In genomic region chr1:212034516-212035122, GRCh38 we compare ENCODE assay signal across 8 cellular contexts. TPM values are rescaled to one million over a fixed set of nuclear protein-coding genes. Genes with fewer than 3 reads are reported as not detected.
DNase-seq lines count a peak whose midpoint lies in the region; ATAC-seq lines count a peak whose summit lies in the region.

No MANE protein-coding gene starts in this region.

- H2AFZ ChIP-seq in ACC112 (ENCODE audit: low read length, unreplicated experiment) = no peak overlapping the region

- peaks cover 17% of the 10 kb centered on the region for H3K36me3 Mint-ChIP-seq in dendritic cell treated with granulocyte-macrophage colony-stimulating factor and Interleukin-4, amounts not matched to agents 40 ng/mL and 50 ng/mL, for 4 days (ENCODE audit: low read depth)

- H3K4me1 ChIP-seq in ACC112 (ENCODE audit: control insufficient read depth, insufficient read depth, low read length, unreplicated experiment) (peaks cover 54% of the 10 kb centered on the region), muscle layer of duodenum (ENCODE audit: control insufficient read depth in 1 of 2, insufficient read depth in 2 of 2, low read length in 2 of 2) (peaks cover 0 to 13% of the 10 kb centered on the region in 2 donors)

- no peaks in the 10 kb centered on the region for H3K9me3 ChIP-seq in muscle layer of duodenum (ENCODE audit: control insufficient read depth in 1 of 2, low read length in 2 of 2)

- peak overlapping the region; percentile 88 for H3K27ac Mint-ChIP-seq in dendritic cell treated with granulocyte-macrophage colony-stimulating factor and Interleukin-4, amounts not matched to agents 40 ng/mL and 50 ng/mL, for 4 days

- H3K27me3 Mint-ChIP-seq in dendritic cell treated with granulocyte-macrophage colony-stimulating factor and Interleukin-4, amounts not matched to agents 40 ng/mL and 50 ng/mL, for 4 days = no peaks in the 10 kb centered on the region

- H3K9me3 Mint-ChIP-seq in dendritic cell treated with granulocyte-macrophage colony-stimulating factor and Interleukin-4, amounts not matched to agents 40 ng/mL and 50 ng/mL, for 4 days = no peaks in the 10 kb centered on the region

- no peak for DNase-seq in Jurkat, Clone E6-1 (ENCODE audit: low read depth, low spot score)
- no peak for DNase-seq in KG1 (lab: John Stamatoyannopoulos, UW)
- no peak for DNase-seq in stimulated activated CD4-positive, alpha-beta T cell treated with anti-CD3 and anti-CD28 coated beads, Interleukin-4, amount 100 ng/mL, for 24 hours

- ATAC-seq in GM19452 (IDR thresholded peaks at IDR 0.05; ENCODE audit: unreplicated experiment) = peak; percentile 9
- ATAC-seq in HG03159 (IDR thresholded peaks at IDR 0.05; ENCODE audit: unreplicated experiment) = no peak

- intact Hi-C loops in dendritic cell treated with granulocyte-macrophage colony-stimulating factor and Interleukin-4, amounts not matched to agents 40 ng/mL and 50 ng/mL, for 4 days (cut with micrococcal nuclease) = loop anchor here (1.0 to 5.0 kb wide), 3 partner anchors 22 to 354 kb away; no protein-coding TSS in a partner anchor

- peak overlapping the region; percentile 36 for H3K27ac ChIP-seq in ACC112 (ENCODE audit: low read depth, low read length)
- peak overlapping the region; percentile 89 for H3K27ac ChIP-seq in muscle layer of duodenum (ENCODE audit: low read length)

- H3K4me3 ChIP-seq in ACC112 (ENCODE audit: low read depth, low read length) (peak overlapping the region; percentile 95), muscle layer of duodenum (ENCODE audit: low read depth in 1 of 2, low read length in 2 of 2) (peak overlapping the region; percentile 69 to 88)
- H3K4me3 ChIP-seq in Jurkat, Clone E6-1 (ENCODE audit: low read length) = peak overlapping the region; percentile 99

- peaks cover 73% of the 10 kb centered on the region for H3K79me2 ChIP-seq in ACC112 (ENCODE audit: control insufficient read depth, insufficient read depth, low read length, unreplicated experiment)

- H3K4me3 Mint-ChIP-seq in dendritic cell treated with granulocyte-macrophage colony-stimulating factor and Interleukin-4, amounts not matched to agents 40 ng/mL and 50 ng/mL, for 4 days = peak overlapping the region; percentile 93

- H3K27me3 ChIP-seq in ACC112 (ENCODE audit: insufficient read depth, low read length) (no peaks in the 10 kb centered on the region), muscle layer of duodenum (ENCODE audit: low read depth, low read length) (no peaks in the 10 kb centered on the region)

- H3K4me1 Mint-ChIP-seq in dendritic cell treated with granulocyte-macrophage colony-stimulating factor and Interleukin-4, amounts not matched to agents 40 ng/mL and 50 ng/mL, for 4 days (ENCODE audit: low read depth) = peaks cover 64% of the 10 kb centered on the region

- H3K36me3 ChIP-seq in ACC112 (ENCODE audit: insufficient read depth, low read length) (0 out of 2 replicates have a peak, but pooled peaks cover 6% of the 10 kb centered on the region), muscle layer of duodenum (ENCODE audit: control insufficient read depth in 1 of 2, insufficient read depth in 2 of 2, low read length in 2 of 2) (no peaks in the 10 kb centered on the region)

RNA-seq across cellular contexts. Expression of gene INTS7, which starts 0.7 kb away (rescaled TPM):
- polyA plus RNA-seq in Jurkat, Clone E6-1 (2012; ENCODE audit: insufficient read depth, insufficient read length) = 23.5 TPM

RNA-seq across cellular contexts. Expression of gene DTL, which starts 0.9 kb away (rescaled TPM):
- 77.9 TPM for polyA plus RNA-seq in Jurkat, Clone E6-1 (2012; ENCODE audit: insufficient read depth, insufficient read length)
